Comparison of ENCODE assay signal across 24 cellular contexts in the genomic region with DNA sequence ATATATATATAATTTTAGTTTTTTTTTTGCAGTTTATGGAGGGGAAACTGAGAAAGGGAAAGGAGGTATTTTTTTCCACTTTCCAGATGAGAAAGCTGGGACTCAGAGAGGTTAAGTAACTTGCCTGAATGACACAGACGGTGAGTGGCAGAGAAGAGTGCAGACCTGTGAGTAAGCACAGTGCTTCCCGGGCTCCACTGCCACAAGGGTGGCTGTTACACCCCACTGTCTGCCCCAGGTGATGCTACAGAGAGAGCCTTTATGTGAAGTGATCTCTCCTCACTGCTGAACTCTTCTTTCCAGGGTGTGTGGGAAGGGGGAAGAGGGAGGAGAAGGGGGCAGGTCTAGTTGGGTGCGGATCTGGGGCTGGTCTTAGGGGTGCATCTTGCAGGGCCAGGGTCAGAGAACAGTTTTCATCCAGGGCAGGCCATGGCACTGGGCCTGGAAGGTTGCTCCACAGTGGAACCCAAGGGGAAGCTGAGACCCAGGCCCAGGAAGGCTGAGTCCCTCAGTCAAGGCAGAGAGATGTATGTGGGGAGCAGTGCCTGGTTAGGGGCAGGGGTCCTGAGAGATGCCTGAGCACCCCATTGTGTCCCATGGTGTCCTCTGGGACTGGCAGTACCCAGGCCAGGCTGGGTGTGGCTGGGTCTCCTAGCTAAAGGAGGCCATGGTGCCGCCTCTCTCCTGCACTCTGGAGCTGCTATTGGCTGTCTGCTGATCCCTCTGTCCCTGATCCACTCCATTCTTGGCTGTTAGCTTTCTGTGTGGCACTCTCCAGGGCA.
"Had no signal": no experiment of that assay in that cellular context is flagged by ENCODE, and none has a peak within 500 bp of the region (broad histone marks: within the 10 kb centered on the region; RNA-seq: fewer than 3 reads in every experiment).

No MANE protein-coding gene starts in this region.

- H3K27me3 ChIP-seq: body of pancreas, neutrophil had no signal

- H3K9ac ChIP-seq: parathyroid adenoma had no signal

- H3K9me3 Mint-ChIP-seq: activated naive CD4-positive, alpha-beta T cell treated with anti-CD3 and anti-CD28 coated beads, Interleukin-2, amount 50 U/mL, for 24 hours; natural killer cell; stimulated activated effector memory CD8-positive, alpha-beta T cell treated with anti-CD3 and anti-CD28 coated beads, Interleukin-12 subunit alpha, Interleukin-12 subunit beta, amount 100 ng/mL, for 72 hours; stimulated activated naive CD8-positive, alpha-beta T cell treated with anti-CD3 and anti-CD28 coated beads, Interleukin-15, amount 100 ng/mL, for 72 hours had no signal

- H2AFZ ChIP-seq: parathyroid adenoma had no signal

- H3K9me3 ChIP-seq: body of pancreas, lower lobe of right lung, neutrophil, tibial artery had no signal

- DNase-seq: activated CD4-positive, alpha-beta T cell treated with anti-CD3 and anti-CD28 coated beads for 1 hour; activated CD4-positive, alpha-beta T cell treated with anti-CD3 and anti-CD28 coated beads, Interleukin-2, amount 50 U/mL, for 4 hours; activated gamma-delta T cell treated with Interleukin-2 at 50 U/mL for 16 hours; activated T-cell treated with anti-CD3 and anti-CD28 coated beads, Interleukin-2, amount 50 U/mL, for 1 hour; anterior cingulate cortex; body of pancreas; dorsolateral prefrontal cortex; foreskin fibroblast; kidney; lower lobe of right lung; midbrain; natural killer cell; small intestine; stimulated activated CD4-positive, alpha-beta T cell treated with anti-CD3 and anti-CD28 coated beads, Interleukin-2, amount 100 ng/mL, for 24 hours; stimulated activated naive CD8-positive, alpha-beta T cell treated with anti-CD3 and anti-CD28 coated beads, Interleukin-15, amount 100 ng/mL, for 72 hours; T-cell; tibial artery had no signal

- H3K4me3 ChIP-seq: body of pancreas, dorsolateral prefrontal cortex, lower lobe of right lung, tibial artery had no signal

- H3K4me1 Mint-ChIP-seq: activated naive CD4-positive, alpha-beta T cell treated with anti-CD3 and anti-CD28 coated beads, Interleukin-2, amount 50 U/mL, for 24 hours; natural killer cell; stimulated activated naive CD8-positive, alpha-beta T cell treated with anti-CD3 and anti-CD28 coated beads, Interleukin-15, amount 100 ng/mL, for 72 hours; T-cell had no signal

- H3K4me3 Mint-ChIP-seq: activated naive CD4-positive, alpha-beta T cell treated with anti-CD3 and anti-CD28 coated beads, Interleukin-2, amount 50 U/mL, for 24 hours; natural killer cell; stimulated activated effector memory CD8-positive, alpha-beta T cell treated with anti-CD3 and anti-CD28 coated beads, Interleukin-12 subunit alpha, Interleukin-12 subunit beta, amount 100 ng/mL, for 72 hours; stimulated activated naive CD8-positive, alpha-beta T cell treated with anti-CD3 and anti-CD28 coated beads, Interleukin-15, amount 100 ng/mL, for 72 hours; T-cell had no signal

- H3K27ac Mint-ChIP-seq: activated naive CD4-positive, alpha-beta T cell treated with anti-CD3 and anti-CD28 coated beads, Interleukin-2, amount 50 U/mL, for 24 hours; natural killer cell; stimulated activated effector memory CD8-positive, alpha-beta T cell treated with anti-CD3 and anti-CD28 coated beads, Interleukin-12 subunit alpha, Interleukin-12 subunit beta, amount 100 ng/mL, for 72 hours; T-cell had no signal

- ATAC-seq: body of pancreas; left lobe of liver; lower lobe of right lung; natural killer cell; sciatic nerve; SK-N-SH treated with all-trans-retinoic acid at 6 μM for 48 hours; stimulated activated effector memory CD8-positive, alpha-beta T cell treated with anti-CD3 and anti-CD28 coated beads, Interleukin-12 subunit alpha, Interleukin-12 subunit beta, amount 100 ng/mL, for 72 hours; stimulated activated naive CD8-positive, alpha-beta T cell treated with anti-CD3 and anti-CD28 coated beads, Interleukin-15, amount 100 ng/mL, for 72 hours; T-cell had no signal

- H3K36me3 Mint-ChIP-seq: activated naive CD4-positive, alpha-beta T cell treated with anti-CD3 and anti-CD28 coated beads, Interleukin-2, amount 50 U/mL, for 24 hours; natural killer cell; stimulated activated effector memory CD8-positive, alpha-beta T cell treated with anti-CD3 and anti-CD28 coated beads, Interleukin-12 subunit alpha, Interleukin-12 subunit beta, amount 100 ng/mL, for 72 hours; T-cell had no signal

- H3K36me3 ChIP-seq: lower lobe of right lung, neutrophil, tibial artery had no signal

- H3K79me2 ChIP-seq: parathyroid adenoma had no signal

- H3K4me1 ChIP-seq: body of pancreas, lower lobe of right lung, parathyroid adenoma, tibial artery had no signal

- H3K27ac ChIP-seq: body of pancreas, dorsolateral prefrontal cortex, lower lobe of right lung, neutrophil, parathyroid adenoma, tibial artery had no signal
